Comparison of ENCODE assay signal across 16 cellular contexts in genomic region chr7:157234271-157234670, GRCh38.
A peak's percentile ranks its signal among the peaks of the same experiment; 100 is the strongest.
DNase-seq lines count a peak whose midpoint lies in the region; ATAC-seq and TF ChIP-seq lines count a peak whose summit lies in the region.
"Had no signal": no experiment of that assay in that cellular context is flagged by ENCODE, and none has a peak within 500 bp of the region (broad histone marks: within the 10 kb centered on the region; RNA-seq: fewer than 3 reads in every experiment).

No MANE protein-coding gene starts in this region.

- H3K4me3 ChIP-seq in fibroblast of mammary gland (ENCODE audit: control insufficient read depth, low read depth, low read length) (no peak overlapping the region), stomach (no peak overlapping the region)
- H3K4me3 ChIP-seq: SJSA1 had no signal

- DNase-seq in AG08395 (ENCODE audit: low spot score) = peak; percentile 50
- DNase-seq in GM03348 (ENCODE audit: low spot score) = peak; percentile 80
- DNase-seq in T-helper 17 cell = no peak
- DNase-seq in fibroblast of mammary gland (ENCODE audit: low read depth) = peak; percentile 86
- no peak for DNase-seq in GM10248 (ENCODE audit: extremely low spot score)
- DNase-seq in stomach = no peak
- no peak for DNase-seq in effector CD8-positive, alpha-beta T cell (lab: John Stamatoyannopoulos, UW)
- DNase-seq: CD8-positive, alpha-beta T cell; GOT3; NCI-H1417; NCI-H2029; OCI-M1 had no signal

- peaks cover 18 to 99% (median 84%) of the 10 kb centered on the region in 4 donors for H3K36me3 ChIP-seq in stomach

- peak overlapping the region; percentile 85 for H3K27ac Mint-ChIP-seq in T-helper 17 cell
- H3K27ac Mint-ChIP-seq: B cell; CD8-positive, alpha-beta T cell had no signal

- ATAC-seq in T-helper 17 cell (no peak), GM19452 (IDR thresholded peaks at IDR 0.05; ENCODE audit: unreplicated experiment) (no peak)
- ATAC-seq: CD8-positive, alpha-beta T cell; HepG2 had no signal

- H3K9me3 ChIP-seq in T-helper 17 cell (ENCODE audit: control insufficient read depth, low read length, poor library complexity, severe bottlenecking) (no peaks in the 10 kb centered on the region), stomach (no peaks in the 10 kb centered on the region)
- H3K9me3 ChIP-seq: SJSA1 had no signal

- intact Hi-C loops in stomach (cut with DNase I; ENCODE audit: low total_unique reads) = no loop called here

- no peaks in the 10 kb centered on the region for H3K27me3 ChIP-seq in stomach
- H3K27me3 ChIP-seq: SJSA1 had no signal

- no peaks in the 10 kb centered on the region for H3K4me1 ChIP-seq in stomach

- no peak overlapping the region for H3K27ac ChIP-seq in stomach
- H3K27ac ChIP-seq: SJSA1 had no signal

- CTCF ChIA-PET in GM10248 (lab: Yijun Ruan, JAX) = interaction anchor here (1.2 to 2.7 kb wide), 6 partner anchors 10 to 285 kb away, joined by 3 to 10 read pairs (median 4); partner anchors contain the start of gene NOM1

- H3K36me3 Mint-ChIP-seq in T-helper 17 cell (ENCODE audit: low read depth) = peaks cover 8% of the 10 kb centered on the region

- 57 to 96% (median 83%) methylated on average over 5 of the region's 5 CpGs for WGBS in stomach, 5 donors

- H3K4me3 Mint-ChIP-seq in T-helper 17 cell = no peak overlapping the region
- H3K4me3 Mint-ChIP-seq: B cell; CD8-positive, alpha-beta T cell had no signal

- POLR2A ChIA-PET in GM10248 (lab: Yijun Ruan, JAX) = no interaction called here

- TF ChIP-seq CTCF in fibroblast of mammary gland (conservative IDR thresholded peaks at IDR 0.05; ENCODE audit: control insufficient read depth, insufficient read depth, low read depth, low read length) (no peak), GM10248 (IDR thresholded peaks at IDR 0.05; ENCODE audit: control extremely low read depth, extremely low read depth, low read depth, missing control alignments) (no peak), stomach (IDR thresholded peaks at IDR 0.05) (no peak)

- H3K27me3 Mint-ChIP-seq in T-helper 17 cell = no peaks in the 10 kb centered on the region
- H3K27me3 Mint-ChIP-seq: B cell had no signal

- H3K4me1 Mint-ChIP-seq in T-helper 17 cell = peaks cover 13% of the 10 kb centered on the region
- H3K4me1 Mint-ChIP-seq: B cell had no signal

- TF ChIP-seq EP300 in stomach (IDR thresholded peaks at IDR 0.05) = no peak

- TF ChIP-seq POLR2A in stomach (IDR thresholded peaks at IDR 0.05) = no peak

Comparison
In these comparisons a context has a peak if more than half of its experiments do, and no peak if none do; other contexts are left out.
1. DNase-seq: peak in AG08395 (single experiment), GM03348 (single experiment) and fibroblast of mammary gland (single experiment); none in T-helper 17 cell (0 of 3), GM10248 (single experiment), stomach (single experiment) and effector CD8-positive, alpha-beta T cell (single experiment).